1 cellular context compared by ENCODE assay signal in the genomic region with DNA sequence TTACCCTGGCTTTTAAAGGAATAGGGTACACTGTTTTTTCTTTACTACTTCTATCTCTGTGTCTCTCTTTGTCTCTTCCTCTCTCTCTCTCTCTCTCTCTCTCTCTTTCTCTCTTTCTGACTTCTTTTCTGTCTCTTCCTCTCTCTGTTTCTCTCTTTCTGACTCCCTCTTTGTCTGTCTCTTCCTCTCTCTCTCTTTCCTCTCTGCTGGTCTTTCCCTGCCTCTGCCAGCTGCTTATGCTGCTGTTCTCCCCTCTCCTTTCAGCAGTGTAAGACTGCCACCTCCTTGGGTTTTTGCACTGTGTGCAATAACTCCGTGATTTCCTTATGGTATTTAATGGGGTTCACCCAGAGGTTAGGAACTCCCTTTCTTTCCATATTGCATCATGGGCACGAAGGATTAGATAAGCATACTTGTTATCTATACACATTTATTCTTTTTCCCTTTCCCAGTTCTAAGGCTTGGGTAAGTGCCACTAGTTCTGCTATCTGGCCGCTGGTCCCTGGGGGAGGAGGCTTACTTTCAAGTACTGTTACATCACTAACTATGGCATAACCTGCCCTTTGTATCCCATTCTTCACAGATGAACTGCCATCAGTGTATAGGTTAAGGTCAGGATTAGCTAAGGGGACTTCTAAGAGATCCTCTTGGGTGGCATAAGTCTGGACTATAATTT.
TF ChIP-seq lines count a peak whose summit lies in the region.

No MANE protein-coding gene starts in this region.

TF ChIP-seq in HEK293, 187 proteins besides CTCF, POLR2A, EP300 and RAD21 (continued from another document):
- TF ChIP-seq KLF16 (tag by site-specific recombination; IDR thresholded peaks at IDR 0.05) (0 out of 2 replicates have a peak, but pooled peaks have one; percentile 28), ZNF629 (tag by site-specific recombination; IDR thresholded peaks at IDR 0.05) (peak; percentile 17; the same call in 1 of the 2 replicates), ZSCAN30 (tag by site-specific recombination; IDR thresholded peaks at IDR 0.05) (peak; percentile 57; the same call in 1 of the 2 replicates), ZEB2 (tag by site-specific recombination; IDR thresholded peaks at IDR 0.05) (peak; percentile 44), ZFP69B (tag by site-specific recombination; IDR thresholded peaks at IDR 0.05) (peak; percentile 34; the same call in 1 of the 2 replicates), ZNF600 (tag by site-specific recombination; IDR thresholded peaks at IDR 0.05) (0 out of 2 replicates have a peak, but pooled peaks have one; percentile 52), GLIS1 (tag by site-specific recombination; IDR thresholded peaks at IDR 0.05) (peak; percentile 25; the same call in 1 of the 2 replicates), ZNF366 (tag by site-specific recombination; conservative IDR thresholded peaks at IDR 0.05) (0 out of 2 replicates have a peak, but pooled peaks have one; percentile 13)
- TF ChIP-seq, protein P1, sequence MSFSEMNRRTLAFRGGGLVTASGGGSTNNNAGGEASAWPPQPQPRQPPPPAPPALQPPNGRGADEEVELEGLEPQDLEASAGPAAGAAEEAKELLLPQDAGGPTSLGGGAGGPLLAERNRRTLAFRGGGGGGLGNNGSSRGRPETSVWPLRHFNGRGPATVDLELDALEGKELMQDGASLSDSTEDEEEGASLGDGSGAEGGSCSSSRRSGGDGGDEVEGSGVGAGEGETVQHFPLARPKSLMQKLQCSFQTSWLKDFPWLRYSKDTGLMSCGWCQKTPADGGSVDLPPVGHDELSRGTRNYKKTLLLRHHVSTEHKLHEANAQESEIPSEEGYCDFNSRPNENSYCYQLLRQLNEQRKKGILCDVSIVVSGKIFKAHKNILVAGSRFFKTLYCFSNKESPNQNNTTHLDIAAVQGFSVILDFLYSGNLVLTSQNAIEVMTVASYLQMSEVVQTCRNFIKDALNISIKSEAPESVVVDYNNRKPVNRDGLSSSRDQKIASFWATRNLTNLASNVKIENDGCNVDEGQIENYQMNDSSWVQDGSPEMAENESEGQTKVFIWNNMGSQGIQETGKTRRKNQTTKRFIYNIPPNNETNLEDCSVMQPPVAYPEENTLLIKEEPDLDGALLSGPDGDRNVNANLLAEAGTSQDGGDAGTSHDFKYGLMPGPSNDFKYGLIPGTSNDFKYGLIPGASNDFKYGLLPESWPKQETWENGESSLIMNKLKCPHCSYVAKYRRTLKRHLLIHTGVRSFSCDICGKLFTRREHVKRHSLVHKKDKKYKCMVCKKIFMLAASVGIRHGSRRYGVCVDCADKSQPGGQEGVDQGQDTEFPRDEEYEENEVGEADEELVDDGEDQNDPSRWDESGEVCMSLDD (tag by site-specific recombination; IDR thresholded peaks at IDR 0.05), result peak; percentile 19; the same call in 1 of the 2 replicates
- TF ChIP-seq, protein P2, sequence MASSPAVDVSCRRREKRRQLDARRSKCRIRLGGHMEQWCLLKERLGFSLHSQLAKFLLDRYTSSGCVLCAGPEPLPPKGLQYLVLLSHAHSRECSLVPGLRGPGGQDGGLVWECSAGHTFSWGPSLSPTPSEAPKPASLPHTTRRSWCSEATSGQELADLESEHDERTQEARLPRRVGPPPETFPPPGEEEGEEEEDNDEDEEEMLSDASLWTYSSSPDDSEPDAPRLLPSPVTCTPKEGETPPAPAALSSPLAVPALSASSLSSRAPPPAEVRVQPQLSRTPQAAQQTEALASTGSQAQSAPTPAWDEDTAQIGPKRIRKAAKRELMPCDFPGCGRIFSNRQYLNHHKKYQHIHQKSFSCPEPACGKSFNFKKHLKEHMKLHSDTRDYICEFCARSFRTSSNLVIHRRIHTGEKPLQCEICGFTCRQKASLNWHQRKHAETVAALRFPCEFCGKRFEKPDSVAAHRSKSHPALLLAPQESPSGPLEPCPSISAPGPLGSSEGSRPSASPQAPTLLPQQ (tag by site-specific recombination; IDR thresholded peaks at IDR 0.05), result peak; percentile 48; the same call in 1 of the 2 replicates
